ENCODE assay signal across 14 cellular contexts in genomic region chr3:46878796-46879436, GRCh38. TPM values are rescaled to one million over a fixed set of nuclear protein-coding genes. Genes with fewer than 3 reads are reported as not detected.
DNase-seq lines count a peak whose midpoint lies in the region; ATAC-seq, FAIRE-seq and TF ChIP-seq lines count a peak whose summit lies in the region.
"Had no signal": no experiment of that assay in that cellular context is flagged by ENCODE, and none has a peak within 500 bp of the region (broad histone marks: within the 10 kb centered on the region; RNA-seq: fewer than 3 reads in every experiment).

No MANE protein-coding gene starts in this region.

- no peak for TF ChIP-seq CTCF in Calu3 (IDR thresholded peaks at IDR 0.05; ENCODE audit: unreplicated experiment)
- no peak for TF ChIP-seq CTCF in HEK293 (tag by site-specific recombination; IDR thresholded peaks at IDR 0.05)
- no peak for TF ChIP-seq CTCF in astrocyte (IDR thresholded peaks at IDR 0.05; ENCODE audit: insufficient read depth, low read depth, low read length)

- POLR2A ChIA-PET in HEK293 (lab: Yijun Ruan, JAX) = no interaction called here
- POLR2A ChIA-PET in activated CD4-positive, alpha-beta T cell treated with anti-CD3 and anti-CD28 coated beads, Interleukin-2, amount 10 ng/mL, durations not matched to agents 7 days and 5 days (lab: Charles Lee) = no interaction called here

- H3K4me1 Mint-ChIP-seq in Calu3 (ENCODE audit: low read depth, unreplicated experiment) (peaks cover 8% of the 10 kb centered on the region), astrocyte (ENCODE audit: low read depth, unreplicated experiment) (peaks cover 16% of the 10 kb centered on the region)
- H3K4me1 Mint-ChIP-seq in activated CD4-positive, alpha-beta T cell treated with anti-CD3 and anti-CD28 coated beads, Interleukin-2, amount 10 ng/mL, durations not matched to agents 7 days and 5 days = peaks cover 5% of the 10 kb centered on the region
- H3K4me1 Mint-ChIP-seq: activated CD8-positive, alpha-beta memory T cell treated with anti-CD3 and anti-CD28 coated beads, Interleukin-2, amount 10 ng/mL, durations not matched to agents 7 days and 5 days had no signal

- no peak for ATAC-seq in HG02610 (IDR thresholded peaks at IDR 0.05; ENCODE audit: unreplicated experiment)
- no peak for ATAC-seq in HG02623 (IDR thresholded peaks at IDR 0.05; ENCODE audit: unreplicated experiment)
- ATAC-seq: activated CD8-positive, alpha-beta memory T cell treated with anti-CD3 and anti-CD28 coated beads, Interleukin-2, amount 10 ng/mL, durations not matched to agents 7 days and 5 days; right cardiac atrium had no signal

- FAIRE-seq in astrocyte (lab: Jason Lieb, UNC) = no peak

- no peaks in the 10 kb centered on the region for H3K79me2 ChIP-seq in astrocyte (ENCODE audit: insufficient read depth, low read length)

- intact Hi-C loops in Calu3 (cut with micrococcal nuclease; ENCODE audit: unreplicated experiment) = no loop called here

- H3K4me1 ChIP-seq in HEK293 (ENCODE audit: control insufficient read depth, insufficient read depth, low read length) (no peaks in the 10 kb centered on the region), astrocyte (ENCODE audit: insufficient read depth, low read length) (peaks cover 6% of the 10 kb centered on the region)

- H3K27me3 Mint-ChIP-seq in Calu3 (ENCODE audit: unreplicated experiment) (peaks cover 45% of the 10 kb centered on the region), astrocyte (ENCODE audit: low read depth, unreplicated experiment) (peaks cover 24% of the 10 kb centered on the region)
- H3K27me3 Mint-ChIP-seq in activated CD4-positive, alpha-beta T cell treated with anti-CD3 and anti-CD28 coated beads, Interleukin-2, amount 10 ng/mL, durations not matched to agents 7 days and 5 days = peaks cover 46% of the 10 kb centered on the region

- no peak overlapping the region for H3K4me2 ChIP-seq in astrocyte (ENCODE audit: low read length)
- H3K4me2 ChIP-seq: KMS-11 had no signal

- no TSS peak for BruUV-seq in Calu3 (replicated peaks; lab: Mats Ljungman, UMichigan)

- H3K4me3 ChIP-seq in HEK293 (ENCODE audit: low read depth, low read length) = no peak overlapping the region
- no peak overlapping the region for H3K4me3 ChIP-seq in astrocyte (ENCODE audit: insufficient read depth, low read depth, low read length)
- H3K4me3 ChIP-seq: lower lobe of right lung had no signal

- H3K4me3 Mint-ChIP-seq in Calu3 (ENCODE audit: low read depth, unreplicated experiment) (no peak overlapping the region), astrocyte (ENCODE audit: unreplicated experiment) (no peak overlapping the region)
- H3K4me3 Mint-ChIP-seq in activated CD4-positive, alpha-beta T cell treated with anti-CD3 and anti-CD28 coated beads, Interleukin-2, amount 10 ng/mL, durations not matched to agents 7 days and 5 days = no peak overlapping the region
- H3K4me3 Mint-ChIP-seq: activated CD8-positive, alpha-beta memory T cell treated with anti-CD3 and anti-CD28 coated beads, Interleukin-2, amount 10 ng/mL, durations not matched to agents 7 days and 5 days had no signal

- H3K27ac Mint-ChIP-seq in Calu3 (ENCODE audit: unreplicated experiment) (no peak overlapping the region), astrocyte (ENCODE audit: unreplicated experiment) (peak overlapping the region; percentile 81)
- H3K27ac Mint-ChIP-seq in activated CD4-positive, alpha-beta T cell treated with anti-CD3 and anti-CD28 coated beads, Interleukin-2, amount 10 ng/mL, durations not matched to agents 7 days and 5 days = no peak overlapping the region
- H3K27ac Mint-ChIP-seq: activated CD8-positive, alpha-beta memory T cell treated with anti-CD3 and anti-CD28 coated beads, Interleukin-2, amount 10 ng/mL, durations not matched to agents 7 days and 5 days had no signal

- H3K9me3 Mint-ChIP-seq in Calu3 (ENCODE audit: low read depth, unreplicated experiment) = no peaks in the 10 kb centered on the region
- H3K9me3 Mint-ChIP-seq in astrocyte (ENCODE audit: unreplicated experiment) = no peaks in the 10 kb centered on the region
- no peaks in the 10 kb centered on the region for H3K9me3 Mint-ChIP-seq in activated CD4-positive, alpha-beta T cell treated with anti-CD3 and anti-CD28 coated beads, Interleukin-2, amount 10 ng/mL, durations not matched to agents 7 days and 5 days

- DNase-seq in Calu3 (peak; percentile 60), astrocyte (ENCODE audit: low read depth) (no peak), mucosa of gallbladder (ENCODE audit: low spot score) (peak; percentile 34), T-helper 9 cell (no peak)
- no peak for DNase-seq in activated CD4-positive, alpha-beta T cell treated with anti-CD3 and anti-CD28 coated beads, Interleukin-2, amount 10 ng/mL, durations not matched to agents 7 days and 5 days
- DNase-seq: activated CD8-positive, alpha-beta memory T cell treated with anti-CD3 and anti-CD28 coated beads, Interleukin-2, amount 10 ng/mL, durations not matched to agents 7 days and 5 days; CD4-positive, alpha-beta memory T cell; lower lobe of right lung; NCI-H345 had no signal

- H2AFZ ChIP-seq in astrocyte (ENCODE audit: low read depth, low read length) = no peak overlapping the region

- H4K20me1 ChIP-seq in astrocyte (ENCODE audit: insufficient read depth, low read length) = peaks cover 4% of the 10 kb centered on the region

- H3K27ac ChIP-seq in HEK293 (ENCODE audit: extremely low read depth, low read depth, low read length) (no peak overlapping the region), astrocyte (ENCODE audit: low read depth, low read length) (no peak overlapping the region)
- H3K27ac ChIP-seq: KMS-11, lower lobe of right lung had no signal

- H3K27me3 ChIP-seq in astrocyte (ENCODE audit: insufficient read depth, low read length) = peaks cover 17% of the 10 kb centered on the region

- CTCF ChIA-PET in Calu3 (lab: Charles Lee) (no interaction called here), HEK293 (lab: Yijun Ruan, JAX) (interaction anchor here (4.3 kb wide), 1 partner anchor 12 kb away, joined by 23 read pairs; no protein-coding TSS in a partner anchor)
- CTCF ChIA-PET in activated CD4-positive, alpha-beta T cell treated with anti-CD3 and anti-CD28 coated beads, Interleukin-2, amount 10 ng/mL, durations not matched to agents 7 days and 5 days (lab: Charles Lee) = interaction anchor here (1.6 kb wide), 1 partner anchor 15 kb away, joined by 3 read pairs; the partner anchor contains the start of gene MYL3

- no peak overlapping the region for H3K9ac ChIP-seq in astrocyte (ENCODE audit: low read length)
- H3K9ac ChIP-seq: KMS-11 had no signal

- H3K36me3 Mint-ChIP-seq in Calu3 (ENCODE audit: insufficient read depth, unreplicated experiment) (no peaks in the 10 kb centered on the region), astrocyte (ENCODE audit: low read depth, unreplicated experiment) (no peaks in the 10 kb centered on the region)
- no peaks in the 10 kb centered on the region for H3K36me3 Mint-ChIP-seq in activated CD4-positive, alpha-beta T cell treated with anti-CD3 and anti-CD28 coated beads, Interleukin-2, amount 10 ng/mL, durations not matched to agents 7 days and 5 days (ENCODE audit: low read depth)
- H3K36me3 Mint-ChIP-seq: activated CD8-positive, alpha-beta memory T cell treated with anti-CD3 and anti-CD28 coated beads, Interleukin-2, amount 10 ng/mL, durations not matched to agents 7 days and 5 days had no signal

- H3K9me3 ChIP-seq in HEK293 (ENCODE audit: control insufficient read depth, insufficient read depth, low read depth, low read length) (no peaks in the 10 kb centered on the region), astrocyte (ENCODE audit: insufficient read depth, low read depth, low read length) (no peaks in the 10 kb centered on the region)
- H3K9me3 ChIP-seq: lower lobe of right lung had no signal

- H3K36me3 ChIP-seq in HEK293 (ENCODE audit: control insufficient read depth in 2 of 2, insufficient read depth in 1 of 2, low read length in 2 of 2) (no peaks in the 10 kb centered on the region), astrocyte (ENCODE audit: insufficient read depth, low read length) (no peaks in the 10 kb centered on the region)
- H3K36me3 ChIP-seq: lower lobe of right lung had no signal

TF ChIP-seq in HEK293, 187 proteins besides CTCF, POLR2A, EP300 and RAD21 (continues in another document):
- TF ChIP-seq PRDM10 (tag by site-specific recombination; IDR thresholded peaks at IDR 0.05) = peak; percentile 94
- TF ChIP-seq ZNF785 (tag by site-specific recombination; IDR thresholded peaks at IDR 0.05) = no peak
- no peak for TF ChIP-seq ZNF747 (tag by site-specific recombination; IDR thresholded peaks at IDR 0.05)
- peak; percentile 7; the same call in 1 of the 2 replicates for TF ChIP-seq ZFHX2 (tag by site-specific recombination; conservative IDR thresholded peaks at IDR 0.05)

RNA-seq across cellular contexts. Expression of gene PTH1R, which starts 1.4 kb away (rescaled TPM):
- total RNA-seq in Calu3 (2022) (not detected in 2 replicates), astrocyte (4.4 and 5.2 TPM in 2 replicates), mucosa of gallbladder (11.7 TPM)
- total RNA-seq in activated CD4-positive, alpha-beta T cell treated with anti-CD3 and anti-CD28 coated beads, Interleukin-2, amount 10 ng/mL, durations not matched to agents 7 days and 5 days = not detected
- total RNA-seq: activated CD8-positive, alpha-beta memory T cell treated with anti-CD3 and anti-CD28 coated beads, Interleukin-2, amount 10 ng/mL, durations not matched to agents 7 days and 5 days; CD4-positive, alpha-beta memory T cell had no signal

RNA-seq across cellular contexts. Expression of gene MYL3, which starts 15.7 kb away (rescaled TPM):
- total RNA-seq in Calu3 (2022) = not detected in 2 replicates
- total RNA-seq in astrocyte = 0.43 and 0.89 TPM in 2 replicates
- total RNA-seq in mucosa of gallbladder = 1.8 TPM
- not detected for total RNA-seq in activated CD4-positive, alpha-beta T cell treated with anti-CD3 and anti-CD28 coated beads, Interleukin-2, amount 10 ng/mL, durations not matched to agents 7 days and 5 days
- total RNA-seq: activated CD8-positive, alpha-beta memory T cell treated with anti-CD3 and anti-CD28 coated beads, Interleukin-2, amount 10 ng/mL, durations not matched to agents 7 days and 5 days; CD4-positive, alpha-beta memory T cell had no signal

Comparison
In these comparisons a context has a peak if more than half of its experiments do, and no peak if none do; other contexts are left out.
1. DNase-seq: peak in Calu3 (single experiment) and mucosa of gallbladder (single experiment); none in astrocyte (single experiment), T-helper 9 cell (single experiment) and activated CD4-positive, alpha-beta T cell treated with anti-CD3 and anti-CD28 coated beads, Interleukin-2, amount 10 ng/mL, durations not matched to agents 7 days and 5 days (single experiment).